1 cellular context compared by ENCODE assay signal in the genomic region with DNA sequence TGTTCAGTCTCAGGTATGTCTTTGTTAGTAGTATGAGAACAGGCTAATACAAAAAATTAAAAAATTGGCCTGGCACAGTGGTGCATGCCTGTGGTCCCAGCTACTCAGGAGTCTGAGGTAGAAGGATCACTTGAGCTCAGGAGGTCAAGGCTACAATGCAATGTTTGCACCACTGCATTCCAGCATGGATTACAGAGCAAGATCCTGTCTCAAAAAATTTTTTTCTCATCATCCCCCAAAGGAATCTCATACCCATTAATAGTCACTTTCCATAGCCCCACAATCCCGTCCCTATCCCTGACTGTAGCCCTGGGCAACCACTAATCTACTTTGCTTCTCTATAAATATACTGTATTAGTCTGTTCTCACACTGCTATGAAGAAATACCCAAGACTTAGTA.
TF ChIP-seq lines count a peak whose summit lies in the region.

No MANE protein-coding gene starts in this region.

TF ChIP-seq in HepG2, 621 proteins besides CTCF, POLR2A, EP300 and RAD21:
- no peak for TF ChIP-seq ZFP62 (CRISPR knock-in tag; IDR thresholded peaks at IDR 0.05)
- TF ChIP-seq SOX5 (CRISPR knock-in tag; IDR thresholded peaks at IDR 0.05; ENCODE audit: borderline replicate concordance), result no peak
- no peak for TF ChIP-seq ZMYM4 (CRISPR knock-in tag; IDR thresholded peaks at IDR 0.05)
- TF ChIP-seq ARID5B (CRISPR knock-in tag; IDR thresholded peaks at IDR 0.05), result no peak
- TF ChIP-seq ELF1 (CRISPR knock-in tag; IDR thresholded peaks at IDR 0.05), result no peak
- TF ChIP-seq SMARCE1 (IDR thresholded peaks at IDR 0.05; ENCODE audit: borderline replicate concordance), result no peak
- TF ChIP-seq ZNF660 (CRISPR knock-in tag; IDR thresholded peaks at IDR 0.05; ENCODE audit: borderline replicate concordance, low read depth), result no peak
- no peak for TF ChIP-seq REST (IDR thresholded peaks at IDR 0.05; ENCODE audit: borderline replicate concordance in 1 of 2, low read depth in 1 of 2, low read length in 2 of 2)
- no peak for TF ChIP-seq KAT8 (CRISPR knock-in tag; IDR thresholded peaks at IDR 0.05)
- no peak for TF ChIP-seq ZNF382 (CRISPR knock-in tag; IDR thresholded peaks at IDR 0.05; ENCODE audit: borderline replicate concordance)
- no peak for TF ChIP-seq SRY (CRISPR knock-in tag; IDR thresholded peaks at IDR 0.05)
- no peak for TF ChIP-seq ZNF747 (CRISPR knock-in tag; IDR thresholded peaks at IDR 0.05; ENCODE audit: borderline replicate concordance)
